29 cellular contexts compared by ENCODE assay signal in genomic region chr21:38474796-38475195, GRCh38. TPM values are rescaled to one million over a fixed set of nuclear protein-coding genes. Genes with fewer than 3 reads are reported as not detected.
DNase-seq lines count a peak whose midpoint lies in the region; FAIRE-seq and TF ChIP-seq lines count a peak whose summit lies in the region.
"Had no signal": no experiment of that assay in that cellular context is flagged by ENCODE, and none has a peak within 500 bp of the region (broad histone marks: within the 10 kb centered on the region; RNA-seq: fewer than 3 reads in every experiment).

No MANE protein-coding gene starts in this region.

- H3K27me3 ChIP-seq in BLaER1 treated with 17β-estradiol and CSF1 and Interleukin-3, amounts not matched to agents 10 nM and 100 nM, result peaks cover 0 to 13% (median 0%) of the 10 kb centered on the region in 11 experiments; a peak in 4 of 22 replicates
- H3K27me3 ChIP-seq in Loucy (ENCODE audit: insufficient read depth, low read length, poor library complexity, severe bottlenecking) (no peaks in the 10 kb centered on the region), endothelial cell of umbilical vein (ENCODE audit: control insufficient read depth in 2 of 2, insufficient read depth in 2 of 2, low read length in 2 of 2) (no peaks in the 10 kb centered on the region), skeletal muscle tissue (ENCODE audit: control insufficient read depth in 3 of 3, insufficient read depth in 3 of 3, low read length in 3 of 3) (peaks cover 16 to 29% (median 26%) of the 10 kb centered on the region in 3 donors)
- H3K27me3 ChIP-seq: BE2C had no signal

- H3F3A ChIP-seq in Loucy (ENCODE audit: low read depth), result peaks cover 43% of the 10 kb centered on the region

- no peaks in the 10 kb centered on the region for H3K9me1 ChIP-seq in endothelial cell of umbilical vein (replicated peaks; ENCODE audit: control insufficient read depth, extremely low read depth, insufficient read depth, low read length)

- peak overlapping the region in 6 of 11 experiments; percentile 69 to 80 (median 77); a peak in 7 of 22 replicates for H3K9ac ChIP-seq in BLaER1 treated with 17β-estradiol and CSF1 and Interleukin-3, amounts not matched to agents 10 nM and 100 nM
- H3K9ac ChIP-seq in Loucy (ENCODE audit: low read depth, low read length, poor library complexity, severe bottlenecking), result peak overlapping the region; percentile 97
- peak overlapping the region; percentile 45 for H3K9ac ChIP-seq in endothelial cell of umbilical vein (replicated peaks; ENCODE audit: extremely low read depth, insufficient read depth, low read length)
- H3K9ac ChIP-seq in skeletal muscle tissue (ENCODE audit: low read depth in 1 of 3, low read length in 3 of 3), result no peak overlapping the region
- H3K9ac ChIP-seq: SK-N-SH had no signal

- peak overlapping the region in 8 of 11 experiments; percentile 72 to 91 (median 80); a peak in 15 of 22 replicates for H3K27ac ChIP-seq in BLaER1 treated with 17β-estradiol and CSF1 and Interleukin-3, amounts not matched to agents 10 nM and 100 nM
- H3K27ac ChIP-seq in endothelial cell of umbilical vein (ENCODE audit: insufficient read depth, low read depth, low read length) (peak overlapping the region; percentile 99), skeletal muscle tissue (ENCODE audit: low read depth, low read length) (peak overlapping the region; percentile 73), caudate nucleus (ENCODE audit: low read depth, low read length) (no peak overlapping the region)
- H3K27ac ChIP-seq: PC-9 had no signal

- CTCF ChIA-PET in endothelial cell of umbilical vein (lab: Charles Lee), result interaction anchor here (2.6 kb wide), 1 partner anchor 18 kb away, joined by 12 read pairs; no protein-coding TSS in a partner anchor

- H3K79me2 ChIP-seq in Loucy (ENCODE audit: insufficient read depth, low read length) (peaks cover 91% of the 10 kb centered on the region), endothelial cell of umbilical vein (ENCODE audit: control insufficient read depth, insufficient read depth, low read length) (peaks cover 94% of the 10 kb centered on the region)

- no peak for TF ChIP-seq POLR2A in endothelial cell of umbilical vein (IDR thresholded peaks at IDR 0.05; ENCODE audit: low read depth, low read length)

- dilution Hi-C loops in endothelial cell of umbilical vein (cut with MboI; ENCODE audit: extremely low pct_ligation_motif_present, low sequenced_read_pairs), result no loop called here

- H3K9me3 ChIP-seq in BLaER1 treated with 17β-estradiol and CSF1 and Interleukin-3, amounts not matched to agents 10 nM and 100 nM (replicated peaks in 1 of 11), result peaks cover 0 to 2% (median 0%) of the 10 kb centered on the region in 11 experiments; a peak in 1 of 22 replicates
- H3K9me3 ChIP-seq in Loucy (ENCODE audit: insufficient read depth, low read depth, low read length) (no peaks in the 10 kb centered on the region), endothelial cell of umbilical vein (replicated peaks; ENCODE audit: control insufficient read depth, insufficient read depth, low read length) (no peaks in the 10 kb centered on the region), skeletal muscle tissue (ENCODE audit: control insufficient read depth in 3 of 3, low read length in 3 of 3) (no peaks in the 10 kb centered on the region)
- H3K9me3 ChIP-seq: BE2C, SK-N-SH had no signal

- no TSS peak for BruUV-seq in endothelial cell of umbilical vein (replicated peaks; lab: Mats Ljungman, UMichigan)

- H3K9me2 ChIP-seq in Loucy (replicated peaks; ENCODE audit: low read depth, low read length), result no peaks in the 10 kb centered on the region
- H3K9me2 ChIP-seq: SK-N-SH had no signal

- peak overlapping the region; percentile 77 to 97 (median 87); a peak in 21 of 22 replicates for H3K4me2 ChIP-seq in BLaER1 treated with 17β-estradiol and CSF1 and Interleukin-3, amounts not matched to agents 10 nM and 100 nM
- H3K4me2 ChIP-seq in Loucy (ENCODE audit: low read depth, low read length, poor library complexity, severe bottlenecking), result peak overlapping the region; percentile 82
- H3K4me2 ChIP-seq in endothelial cell of umbilical vein (ENCODE audit: insufficient read depth, low read length), result peak overlapping the region; percentile 72
- H3K4me2 ChIP-seq: GM23338, PC-9, SK-N-SH had no signal

- peaks cover 0 to 20% (median 4%) of the 10 kb centered on the region in 11 experiments; a peak in 7 of 22 replicates for H3K36me3 ChIP-seq in BLaER1 treated with 17β-estradiol and CSF1 and Interleukin-3, amounts not matched to agents 10 nM and 100 nM
- peaks cover 34% of the 10 kb centered on the region for H3K36me3 ChIP-seq in Loucy (ENCODE audit: insufficient read depth, low read length)
- H3K36me3 ChIP-seq in endothelial cell of umbilical vein (ENCODE audit: control insufficient read depth in 2 of 2, extremely low read depth in 1 of 2, insufficient read depth in 2 of 2, low read length in 2 of 2), result no peaks in the 10 kb centered on the region
- no peaks in the 10 kb centered on the region for H3K36me3 ChIP-seq in skeletal muscle tissue (ENCODE audit: control insufficient read depth in 3 of 3, insufficient read depth in 3 of 3, low read length in 3 of 3)
- H3K36me3 ChIP-seq: BE2C had no signal

- peaks cover 83 to 95% (median 94%) of the 10 kb centered on the region in 10 experiments for H3K4me1 ChIP-seq in BLaER1 treated with 17β-estradiol and CSF1 and Interleukin-3, amounts not matched to agents 10 nM and 100 nM
- H3K4me1 ChIP-seq in Loucy (ENCODE audit: insufficient read depth, low read length, poor library complexity, severe bottlenecking) (peaks cover 92% of the 10 kb centered on the region), endothelial cell of umbilical vein (ENCODE audit: control insufficient read depth, extremely low read depth, insufficient read depth, low read length) (peaks cover 97% of the 10 kb centered on the region), skeletal muscle tissue (ENCODE audit: control insufficient read depth in 3 of 3, insufficient read depth in 3 of 3, low read length in 3 of 3) (peaks cover 5 to 13% (median 6%) of the 10 kb centered on the region in 3 donors)
- H3K4me1 ChIP-seq: BE2C had no signal

- no peak for TF ChIP-seq CTCF in Loucy (conservative IDR thresholded peaks at IDR 0.05; ENCODE audit: low read length)
- no peak for TF ChIP-seq CTCF in endothelial cell of umbilical vein (IDR thresholded peaks at IDR 0.05; ENCODE audit: extremely low read depth in 1 of 2, insufficient read depth in 1 of 2, low read depth in 1 of 2, low read length in 2 of 2)
- TF ChIP-seq CTCF in foreskin fibroblast (IDR thresholded peaks at IDR 0.05; ENCODE audit: low read depth, low read length), result no peak

- DNase-seq in endothelial cell of umbilical vein (ENCODE audit: low read depth, low spot score) (no peak), hippocampal formation (lab: John Stamatoyannopoulos, UW) (no peak), foreskin fibroblast (no peak), caudate nucleus (lab: John Stamatoyannopoulos, UW) (no peak), LoVo (ENCODE audit: low spot score) (no peak)
- DNase-seq: BE2C; CD4-positive, alpha-beta T cell; COR-L47; DMS153; HCEC 1CT; IMR-90; NCI-H1092 treated with DMSO at 0.1 percent for 48 hours; NCI-H1436 treated with DMSO at 0.1 percent for 48 hours; NCI-H1930; NCI-H2227 treated with DMSO at 0.1 percent for 48 hours; NCI-H510A; NCI-H748 treated with DMSO at 0.1 percent for 48 hours; PC-9; RPMI8226; SIG-M5; SK-N-SH had no signal

- H3K4me3 ChIP-seq in BLaER1 treated with 17β-estradiol and CSF1 and Interleukin-3, amounts not matched to agents 10 nM and 100 nM, result peak overlapping the region in 3 of 10 experiments; percentile 11 to 54 (median 39); a peak in 3 of 20 replicates
- H3K4me3 ChIP-seq in Loucy (ENCODE audit: low read length, poor library complexity, severe bottlenecking) (peak overlapping the region; percentile 67), endothelial cell of umbilical vein (replicated peaks in 1 of 3; ENCODE audit: insufficient read depth in 1 of 3, low read depth in 1 of 3, low read length in 3 of 3) (no peak overlapping the region), skeletal muscle tissue (ENCODE audit: low read length in 3 of 3) (no peak overlapping the region), foreskin fibroblast (ENCODE audit: low read depth in 1 of 2, low read length in 2 of 2) (no peak overlapping the region)
- H3K4me3 ChIP-seq: GM23338, PC-9 had no signal

- no peak overlapping the region for H2AFZ ChIP-seq in Loucy (ENCODE audit: low read length)
- no peak overlapping the region for H2AFZ ChIP-seq in endothelial cell of umbilical vein (ENCODE audit: low read depth, low read length)
- H2AFZ ChIP-seq: PC-9 had no signal

- POLR2A ChIA-PET in endothelial cell of umbilical vein (lab: Charles Lee), result no interaction called here

- intact Hi-C loops in endothelial cell of umbilical vein (cut with micrococcal nuclease), result loop anchor here (10.0 kb wide), 1 partner anchor 170 kb away; no protein-coding TSS in a partner anchor

- H4K20me1 ChIP-seq in BLaER1 treated with 17β-estradiol and CSF1 and Interleukin-3, amounts not matched to agents 10 nM and 100 nM, result peaks cover 0 to 4% (median 0%) of the 10 kb centered on the region in 11 experiments; a peak in 2 of 22 replicates
- H4K20me1 ChIP-seq in Loucy (ENCODE audit: insufficient read depth, low read length, poor library complexity, severe bottlenecking) (peaks cover 26% of the 10 kb centered on the region), endothelial cell of umbilical vein (replicated peaks; ENCODE audit: control insufficient read depth, extremely low read depth, insufficient read depth, low read length) (peaks cover 6% of the 10 kb centered on the region)

- FAIRE-seq in endothelial cell of umbilical vein (lab: Jason Lieb, UNC), result no peak
- FAIRE-seq: G401.6, GM12892, HTR-8/SVneo had no signal

TF ChIP-seq in endothelial cell of umbilical vein, 7 proteins besides CTCF, POLR2A, EP300 and RAD21 (continues in another document):
- no peak for TF ChIP-seq GATA2 (IDR thresholded peaks at IDR 0.05; ENCODE audit: insufficient read depth, insufficient read length, low read depth, low read length)
- TF ChIP-seq MAX (IDR thresholded peaks at IDR 0.05; ENCODE audit: insufficient read depth, insufficient read length), result no peak
- no peak for TF ChIP-seq MYC (IDR thresholded peaks at IDR 0.05; ENCODE audit: low read depth, low read length)
- TF ChIP-seq POLR2AphosphoS5 (IDR thresholded peaks at IDR 0.05; ENCODE audit: insufficient read depth, low read depth, low read length), result no peak

RNA-seq across cellular contexts. Expression of gene ERG, which starts 23.5 kb away (rescaled TPM):
- total RNA-seq in endothelial cell of umbilical vein (210 and 223 TPM in 2 replicates), skeletal muscle tissue (4.7 TPM)
- 173 and 202 TPM in 2 replicates for polyA plus RNA-seq in endothelial cell of umbilical vein
- 102 and 124 TPM in 2 replicates for polyA plus RNA-seq in endothelial cell of umbilical vein (2011; cell fraction: cytosol; rRNA removed)
- polyA plus RNA-seq in endothelial cell of umbilical vein (2011; cell fraction: nucleus; rRNA removed), result 226 and 271 TPM in 2 replicates
- 146 and 167 TPM in 2 replicates for polyA plus RNA-seq in endothelial cell of umbilical vein (2012)
- polyA minus RNA-seq in endothelial cell of umbilical vein, result 250 and 253 TPM in 2 replicates
- not detected for polyA minus RNA-seq in endothelial cell of umbilical vein (2011; cell fraction: cytosol; rRNA and poly(A)+ RNA removed)
- 356 and 482 TPM in 2 replicates for polyA minus RNA-seq in endothelial cell of umbilical vein (2011; cell fraction: nucleus; rRNA and poly(A)+ RNA removed)
- total RNA-seq: A673; CD4-positive, alpha-beta T cell; IMR-90; PC-9 had no signal
- polyA plus RNA-seq: IMR-90, SK-N-SH had no signal

Comparison
In these comparisons a context has a peak if more than half of its experiments do, and no peak if none do; other contexts are left out.
1. H3K9ac ChIP-seq: peak in BLaER1 treated with 17β-estradiol and CSF1 and Interleukin-3, amounts not matched to agents 10 nM and 100 nM (6 of 11), Loucy (single experiment) and endothelial cell of umbilical vein (single experiment); none in skeletal muscle tissue (0 of 3).
2. RNA of gene ERG, which starts 23.5 kb away (total RNA-seq): 210 to 223 TPM in endothelial cell of umbilical vein; 4.7 TPM in skeletal muscle tissue (single experiment); every median in the first group is over 10 times any median in the second.
3. Peak in every context shown above with its lines, with median percentiles within 50 percentile points of each other: H3K4me2 ChIP-seq.